Comparison of ENCODE assay signal across 8 cellular contexts in the genomic region with DNA sequence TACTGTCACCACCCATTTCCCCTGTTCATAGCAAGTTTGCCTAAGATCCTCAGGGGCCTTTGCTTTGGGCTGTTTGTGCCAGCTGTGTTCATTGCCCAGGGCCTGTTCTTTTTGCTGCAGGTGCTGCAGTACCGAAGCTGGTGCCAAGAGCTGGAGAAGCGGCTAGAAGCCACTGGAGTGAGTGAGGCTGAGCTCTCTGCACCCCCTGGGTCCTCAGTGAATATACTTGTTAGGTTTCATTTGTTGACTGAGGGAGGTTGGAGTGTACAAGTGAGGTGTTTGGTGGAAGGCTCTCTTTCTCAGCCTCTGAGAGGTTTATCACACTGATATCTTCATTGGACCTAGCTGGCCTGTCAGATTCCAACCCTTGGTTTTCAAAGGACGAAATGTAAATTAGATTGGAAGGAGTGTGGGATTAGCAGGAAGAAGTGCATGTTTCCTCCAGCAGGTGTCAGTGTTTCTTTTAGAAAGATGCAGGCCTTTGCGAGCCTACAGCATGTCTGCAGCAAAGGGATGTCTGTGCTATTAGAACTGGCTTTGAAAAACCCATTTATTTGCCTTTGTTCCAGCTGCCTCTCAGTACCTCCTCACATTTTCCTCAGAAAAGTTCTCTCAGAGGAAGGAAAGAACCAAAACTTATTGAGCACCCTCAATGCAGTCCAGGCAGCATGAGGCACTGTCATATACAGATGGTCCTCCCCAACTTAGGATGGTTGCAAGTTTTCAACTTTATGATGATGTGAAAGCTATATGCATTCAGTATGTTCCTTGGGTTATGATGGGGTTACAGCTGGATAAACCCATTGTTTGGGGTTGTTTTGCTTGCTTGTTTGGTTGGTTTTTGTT. TPM values are rescaled to one million over a fixed set of nuclear protein-coding genes. Genes with fewer than 3 reads are reported as not detected.
DNase-seq lines count a peak whose midpoint lies in the region; ATAC-seq and TF ChIP-seq lines count a peak whose summit lies in the region.

No MANE protein-coding gene starts in this region.

- H3K4me2 ChIP-seq in mesendoderm (ENCODE audit: low read length): no peak overlapping the region

- no peak overlapping the region for H3K23ac ChIP-seq in mesendoderm (ENCODE audit: low read length)

- no peaks in the 10 kb centered on the region for H3K79me1 ChIP-seq in mesendoderm (ENCODE audit: low read length)

- no peak overlapping the region for H3K9ac ChIP-seq in mesendoderm (ENCODE audit: low read length)

- peak; percentile 93 for ATAC-seq in effector memory CD8-positive, alpha-beta T cell (replicated peaks)
- no peak for ATAC-seq in HG03095 (IDR thresholded peaks at IDR 0.05; ENCODE audit: unreplicated experiment)

- no peak overlapping the region for H3K4ac ChIP-seq in mesendoderm (ENCODE audit: low read depth, low read length)

- no peaks in the 10 kb centered on the region for H3K9me3 Mint-ChIP-seq in activated CD4-positive, alpha-beta T cell treated with anti-CD3 and anti-CD28 coated beads, Interleukin-2, amount 10 ng/mL, durations not matched to agents 24 days and 14 days
- H3K9me3 Mint-ChIP-seq in effector memory CD8-positive, alpha-beta T cell: no peaks in the 10 kb centered on the region

- no CpG with 5 or more reads among the region's 4 CpGs for WGBS in mesendoderm (ENCODE audit: extremely low coverage, insufficient coverage, low lambda C conversion rate)

- peaks cover 17% of the 10 kb centered on the region for H3K36me3 Mint-ChIP-seq in activated CD4-positive, alpha-beta T cell treated with anti-CD3 and anti-CD28 coated beads, Interleukin-2, amount 10 ng/mL, durations not matched to agents 24 days and 14 days (ENCODE audit: low read depth)
- peaks cover 7% of the 10 kb centered on the region for H3K36me3 Mint-ChIP-seq in effector memory CD8-positive, alpha-beta T cell (ENCODE audit: insufficient read depth)

- no peaks in the 10 kb centered on the region for H3K36me3 ChIP-seq in mesendoderm (ENCODE audit: control insufficient read depth, insufficient read depth, low read length)

- no peaks in the 10 kb centered on the region for H3K4me1 Mint-ChIP-seq in activated CD4-positive, alpha-beta T cell treated with anti-CD3 and anti-CD28 coated beads, Interleukin-2, amount 10 ng/mL, durations not matched to agents 24 days and 14 days
- H3K4me1 Mint-ChIP-seq in effector memory CD8-positive, alpha-beta T cell (ENCODE audit: low read depth in 2 of 2): peaks cover 5 to 8% of the 10 kb centered on the region in 2 donors

- no peak overlapping the region for H4K5ac ChIP-seq in mesendoderm (ENCODE audit: low read length)

- no peak overlapping the region for H2BK5ac ChIP-seq in mesendoderm (ENCODE audit: low read length)

- H2BK15ac ChIP-seq in mesendoderm (replicated peaks; ENCODE audit: low read depth): no peak overlapping the region

- intact Hi-C loops in activated CD4-positive, alpha-beta T cell treated with anti-CD3 and anti-CD28 coated beads, Interleukin-2, amount 10 ng/mL, durations not matched to agents 24 days and 14 days (cut with micrococcal nuclease): loop anchor here (1.0 to 10.0 kb wide), 4 partner anchors 59 to 421 kb away; partner anchors contain the start of genes NFS1 and ROMO1

- H2BK120ac ChIP-seq in mesendoderm (ENCODE audit: low read depth, low read length): no peak overlapping the region

- TF ChIP-seq CTCF in HFF-Myc (IDR thresholded peaks at IDR 0.05; ENCODE audit: low read depth, low read length, missing control alignments): peak; percentile 71

- H3K27me3 ChIP-seq in mesendoderm (ENCODE audit: insufficient read depth, low read length, poor library complexity): no peaks in the 10 kb centered on the region

- H3K56ac ChIP-seq in mesendoderm (ENCODE audit: low read length): no peak overlapping the region

- H3K27ac ChIP-seq in mesendoderm (ENCODE audit: low read depth, low read length): no peak overlapping the region

- no peak overlapping the region for H3K18ac ChIP-seq in mesendoderm (ENCODE audit: low read length)

- no peak overlapping the region for H4K8ac ChIP-seq in mesendoderm (ENCODE audit: low read depth, low read length)

- H3K4me3 ChIP-seq in HFF-Myc (replicated peaks; ENCODE audit: low read depth, low read length) (no peak overlapping the region), mesendoderm (ENCODE audit: low read length) (no peak overlapping the region)

- peaks cover 1% of the 10 kb centered on the region for H3K4me1 ChIP-seq in mesendoderm (ENCODE audit: control insufficient read depth, low read depth, low read length)

- H3K4me3 Mint-ChIP-seq in activated CD4-positive, alpha-beta T cell treated with anti-CD3 and anti-CD28 coated beads, Interleukin-2, amount 10 ng/mL, durations not matched to agents 24 days and 14 days: no peak overlapping the region
- H3K4me3 Mint-ChIP-seq in effector memory CD8-positive, alpha-beta T cell: no peak overlapping the region

- no peaks in the 10 kb centered on the region for H3K79me2 ChIP-seq in mesendoderm (ENCODE audit: control insufficient read depth, insufficient read depth, low read length)

- H3K27ac Mint-ChIP-seq in activated CD4-positive, alpha-beta T cell treated with anti-CD3 and anti-CD28 coated beads, Interleukin-2, amount 10 ng/mL, durations not matched to agents 24 days and 14 days: no peak overlapping the region
- peak overlapping the region in 1 of 2 donors; percentile 65 for H3K27ac Mint-ChIP-seq in effector memory CD8-positive, alpha-beta T cell

- H3K27me3 Mint-ChIP-seq in activated CD4-positive, alpha-beta T cell treated with anti-CD3 and anti-CD28 coated beads, Interleukin-2, amount 10 ng/mL, durations not matched to agents 24 days and 14 days: no peaks in the 10 kb centered on the region
- H3K27me3 Mint-ChIP-seq in effector memory CD8-positive, alpha-beta T cell: no peaks in the 10 kb centered on the region

- DNase-seq in CD1c-positive myeloid dendritic cell (ENCODE audit: extremely low spot score) (peak; percentile 68), HFF-Myc (ENCODE audit: extremely low read depth, low read depth) (peak; percentile 54), NCI-H526 (lab: John Stamatoyannopoulos, UW) (peak; percentile 63 to 91), mesendoderm (peak; percentile 84)
- peak; percentile 90 for DNase-seq in activated CD4-positive, alpha-beta T cell treated with anti-CD3 and anti-CD28 coated beads, Interleukin-2, amount 10 ng/mL, durations not matched to agents 24 days and 14 days
- DNase-seq in effector memory CD8-positive, alpha-beta T cell: peak; percentile 54 to 66 (median 58)
- peak; percentile 22 for DNase-seq in stimulated activated naive CD4-positive, alpha-beta T cell treated with Interleukin-2 at 50 U/mL for 16 hours (lab: John Stamatoyannopoulos, UW)

- no peak overlapping the region for H2AK5ac ChIP-seq in mesendoderm (ENCODE audit: low read length)

RNA-seq across cellular contexts. Expression of gene CEP250, which starts 8.3 kb away (rescaled TPM):
- 46.8 and 48.8 TPM in 2 replicates for total RNA-seq in activated CD4-positive, alpha-beta T cell treated with anti-CD3 and anti-CD28 coated beads, Interleukin-2, amount 10 ng/mL, durations not matched to agents 24 days and 14 days
- 7.6 TPM for polyA plus RNA-seq in mesendoderm (2013, experiment 1 of 2)
- polyA plus RNA-seq in mesendoderm (2013, experiment 2 of 2): 7.8 TPM

RNA-seq across cellular contexts. Expression of gene GDF5, which starts 25.6 kb away (rescaled TPM):
- not detected in 2 replicates for total RNA-seq in activated CD4-positive, alpha-beta T cell treated with anti-CD3 and anti-CD28 coated beads, Interleukin-2, amount 10 ng/mL, durations not matched to agents 24 days and 14 days
- polyA plus RNA-seq in mesendoderm (2013, experiment 1 of 2): not detected
- polyA plus RNA-seq in mesendoderm (2013, experiment 2 of 2): 0.01 TPM

RNA-seq across cellular contexts. Expression of gene UQCC1, which starts 51.9 kb away (rescaled TPM):
- 52.1 and 60.6 TPM in 2 replicates for total RNA-seq in activated CD4-positive, alpha-beta T cell treated with anti-CD3 and anti-CD28 coated beads, Interleukin-2, amount 10 ng/mL, durations not matched to agents 24 days and 14 days
- polyA plus RNA-seq in mesendoderm (2013, experiment 1 of 2): 39.3 TPM
- polyA plus RNA-seq in mesendoderm (2013, experiment 2 of 2): 36.3 TPM

Comparison
In these comparisons a context has a peak if more than half of its experiments do, and no peak if none do; other contexts are left out.
1. DNase-seq: peak in every context shown above with its lines; median percentile 90 in activated CD4-positive, alpha-beta T cell treated with anti-CD3 and anti-CD28 coated beads, Interleukin-2, amount 10 ng/mL, durations not matched to agents 24 days and 14 days; 84 in mesendoderm; 77 in NCI-H526; 68 in CD1c-positive myeloid dendritic cell; 58 in effector memory CD8-positive, alpha-beta T cell; 54 in HFF-Myc; 22 in stimulated activated naive CD4-positive, alpha-beta T cell treated with Interleukin-2 at 50 U/mL for 16 hours.